ENCODE assay signal across 20 cellular contexts in genomic region chr9:92721548-92721947, GRCh38. TPM values are rescaled to one million over a fixed set of nuclear protein-coding genes. Genes with fewer than 3 reads are reported as not detected.
A peak's percentile ranks its signal among the peaks of the same experiment; 100 is the strongest.
DNase-seq lines count a peak whose midpoint lies in the region; ATAC-seq and TF ChIP-seq lines count a peak whose summit lies in the region.
"Had no signal": no experiment of that assay in that cellular context is flagged by ENCODE, and none has a peak within 500 bp of the region (broad histone marks: within the 10 kb centered on the region; RNA-seq: fewer than 3 reads in every experiment).

No MANE protein-coding gene starts in this region.

- H3K4me1 Mint-ChIP-seq in natural killer cell: peaks cover 22 to 42% of the 10 kb centered on the region in 2 donors
- peaks cover 17 to 19% of the 10 kb centered on the region in 2 donors for H3K4me1 Mint-ChIP-seq in natural killer cell treated with Interleukin-12 subunit alpha and Interleukin-12 subunit beta and Interleukin-15 and Interleukin-18, amount 100 ng/mL, for 72 hours (ENCODE audit: low read depth in 2 of 2)
- H3K4me1 Mint-ChIP-seq in activated B cell treated with CpG ODN at 0.5 μM for 24 hours: peaks cover 77% of the 10 kb centered on the region
- peaks cover 49 to 73% (median 68%) of the 10 kb centered on the region in 3 donors for H3K4me1 Mint-ChIP-seq in naive B cell
- H3K4me1 Mint-ChIP-seq: endodermal cell had no signal

- H3K27ac Mint-ChIP-seq in natural killer cell: peak overlapping the region; percentile 27 to 60
- peak overlapping the region in 1 of 2 donors; percentile 59 for H3K27ac Mint-ChIP-seq in natural killer cell treated with Interleukin-12 subunit alpha and Interleukin-12 subunit beta and Interleukin-15 and Interleukin-18, amount 100 ng/mL, for 72 hours
- H3K27ac Mint-ChIP-seq in activated B cell treated with CpG ODN at 0.5 μM for 24 hours: peak overlapping the region; percentile 75
- peak overlapping the region; percentile 47 to 93 (median 80) for H3K27ac Mint-ChIP-seq in naive B cell
- H3K27ac Mint-ChIP-seq: endodermal cell had no signal

- TF ChIP-seq CTCF in natural killer cell (IDR thresholded peaks at IDR 0.05) (no peak), activated B cell treated with CpG ODN at 0.5 μM for 24 hours (IDR thresholded peaks at IDR 0.05) (no peak)

- no peaks in the 10 kb centered on the region for H3K27me3 Mint-ChIP-seq in natural killer cell (ENCODE audit: low read depth in 2 of 2)
- no peaks in the 10 kb centered on the region for H3K27me3 Mint-ChIP-seq in natural killer cell treated with Interleukin-12 subunit alpha and Interleukin-12 subunit beta and Interleukin-15 and Interleukin-18, amount 100 ng/mL, for 72 hours
- no peaks in the 10 kb centered on the region for H3K27me3 Mint-ChIP-seq in activated B cell treated with CpG ODN at 0.5 μM for 24 hours
- no peaks in the 10 kb centered on the region for H3K27me3 Mint-ChIP-seq in naive B cell
- H3K27me3 Mint-ChIP-seq: brain had no signal

- POLR2A ChIA-PET in activated B cell treated with CpG ODN at 0.5 μM for 24 hours (lab: Charles Lee): no interaction called here

- intact Hi-C loops in natural killer cell (cut with micrococcal nuclease): no loop called here
- intact Hi-C loops in activated B cell treated with CpG ODN at 0.5 μM for 24 hours (cut with micrococcal nuclease): no loop called here

- CTCF ChIA-PET in activated B cell treated with CpG ODN at 0.5 μM for 24 hours (lab: Charles Lee): interaction anchor here (10.7 kb wide), 1 partner anchor 70 kb away, joined by 109 read pairs; no protein-coding TSS in a partner anchor

- H3K36me3 Mint-ChIP-seq in natural killer cell (no peaks in the 10 kb centered on the region), activated B cell treated with CpG ODN at 0.5 μM for 24 hours (ENCODE audit: low read depth) (peaks cover 85% of the 10 kb centered on the region), naive B cell (peaks cover 3 to 16% of the 10 kb centered on the region in 2 donors)
- H3K36me3 Mint-ChIP-seq in natural killer cell treated with Interleukin-12 subunit alpha and Interleukin-12 subunit beta and Interleukin-15 and Interleukin-18, amount 100 ng/mL, for 72 hours: no peaks in the 10 kb centered on the region

- DNase-seq in natural killer cell: no peak
- DNase-seq in natural killer cell treated with Interleukin-12 subunit alpha and Interleukin-12 subunit beta and Interleukin-15 and Interleukin-18, amount 100 ng/mL, for 72 hours (ENCODE audit: low spot score): no peak
- no peak for DNase-seq in activated B cell treated with CpG ODN at 0.5 μM for 24 hours
- no peak for DNase-seq in naive B cell
- no peak for DNase-seq in Kasumi-1 (lab: John Stamatoyannopoulos, UW)
- DNase-seq: ACHN, endodermal cell, GOT3, KG1, left lung, NCI-H1092, NCI-H2029 treated with DMSO at 0.1 percent for 48 hours, NCI-H345, substantia nigra, uterus had no signal

- ATAC-seq in natural killer cell (no peak), activated B cell treated with CpG ODN at 0.5 μM for 24 hours (ENCODE audit: low read depth) (no peak), naive B cell (ENCODE audit: low read depth in 2 of 2) (peak; percentile 28 to 33), HG03460 (IDR thresholded peaks at IDR 0.05; ENCODE audit: unreplicated experiment) (no peak), GM21723 (IDR thresholded peaks at IDR 0.05; ENCODE audit: unreplicated experiment) (no peak), GM21576 (IDR thresholded peaks at IDR 0.05; ENCODE audit: unreplicated experiment) (no peak)
- ATAC-seq in natural killer cell treated with Interleukin-12 subunit alpha and Interleukin-12 subunit beta and Interleukin-15 and Interleukin-18, amount 100 ng/mL, for 72 hours: no peak
- ATAC-seq: left lung had no signal

- no peak overlapping the region for H3K4me3 Mint-ChIP-seq in natural killer cell
- H3K4me3 Mint-ChIP-seq in natural killer cell treated with Interleukin-12 subunit alpha and Interleukin-12 subunit beta and Interleukin-15 and Interleukin-18, amount 100 ng/mL, for 72 hours: no peak overlapping the region
- H3K4me3 Mint-ChIP-seq in activated B cell treated with CpG ODN at 0.5 μM for 24 hours: peak overlapping the region; percentile 15
- H3K4me3 Mint-ChIP-seq in naive B cell: peak overlapping the region in 7 of 8 donors; percentile 23 to 84 (median 48)
- H3K4me3 Mint-ChIP-seq: brain, CD14-positive monocyte, endodermal cell had no signal

- no peaks in the 10 kb centered on the region for H3K9me3 Mint-ChIP-seq in natural killer cell
- H3K9me3 Mint-ChIP-seq in natural killer cell treated with Interleukin-12 subunit alpha and Interleukin-12 subunit beta and Interleukin-15 and Interleukin-18, amount 100 ng/mL, for 72 hours: no peaks in the 10 kb centered on the region
- H3K9me3 Mint-ChIP-seq in activated B cell treated with CpG ODN at 0.5 μM for 24 hours: no peaks in the 10 kb centered on the region
- no peaks in the 10 kb centered on the region for H3K9me3 Mint-ChIP-seq in naive B cell
- H3K9me3 Mint-ChIP-seq: brain, CD14-positive monocyte, endodermal cell had no signal

RNA-seq across cellular contexts. Expression of gene BICD2, which starts 43.1 kb away (rescaled TPM):
- 10 to 100 TPM; 27.0 to 39.7 (median 39.7) TPM for total RNA-seq in natural killer cell
- total RNA-seq in natural killer cell treated with Interleukin-12 subunit alpha and Interleukin-12 subunit beta and Interleukin-15 and Interleukin-18, amount 100 ng/mL, for 72 hours: 10 to 100 TPM; 31.8 to 37.9 TPM
- total RNA-seq in activated B cell treated with CpG ODN at 0.5 μM for 24 hours: 19.5 and 22.5 TPM in 2 replicates
- polyA plus RNA-seq in naive B cell (ENCODE audit: low read depth in 6 of 6): 10 to 100 TPM in 5 of 6 donors, 1 to 10 TPM in 1; 4.3 to 41.8 (median 29.6) TPM

RNA-seq across cellular contexts. Expression of gene IPPK, which starts 51.6 kb away (rescaled TPM):
- total RNA-seq in natural killer cell (1 to 10 TPM; 4.9 to 9.2 (median 6.7) TPM), activated B cell treated with CpG ODN at 0.5 μM for 24 hours (9.7 and 9.8 TPM in 2 replicates)
- total RNA-seq in natural killer cell treated with Interleukin-12 subunit alpha and Interleukin-12 subunit beta and Interleukin-15 and Interleukin-18, amount 100 ng/mL, for 72 hours: 10 to 100 TPM; 11.8 to 21.9 TPM
- 10 to 100 TPM in 1 of 6 donors, 1 to 10 TPM in 5; 4.1 to 12.8 (median 6.1) TPM for polyA plus RNA-seq in naive B cell (ENCODE audit: low read depth in 6 of 6)

Comparison
In these comparisons a context has a peak if more than half of its experiments do, and no peak if none do; other contexts are left out.
1. ATAC-seq: peak in naive B cell (2 of 2); none in natural killer cell (0 of 3), natural killer cell treated with Interleukin-12 subunit alpha and Interleukin-12 subunit beta and Interleukin-15 and Interleukin-18, amount 100 ng/mL, for 72 hours (0 of 2), activated B cell treated with CpG ODN at 0.5 μM for 24 hours (single experiment), HG03460 (single experiment), GM21723 (single experiment) and GM21576 (single experiment).
2. H3K4me3 Mint-ChIP-seq: peak in activated B cell treated with CpG ODN at 0.5 μM for 24 hours (single experiment) and naive B cell (7 of 8); none in natural killer cell (single experiment) and natural killer cell treated with Interleukin-12 subunit alpha and Interleukin-12 subunit beta and Interleukin-15 and Interleukin-18, amount 100 ng/mL, for 72 hours (single experiment).